In genomic region chr15:44286814-44287555, GRCh38 we compare ENCODE assay signal across 8 cellular contexts. TPM values are rescaled to one million over a fixed set of nuclear protein-coding genes. Genes with fewer than 3 reads are reported as not detected.
A peak's percentile ranks its signal among the peaks of the same experiment; 100 is the strongest.
DNase-seq lines count a peak whose midpoint lies in the region; ATAC-seq, FAIRE-seq and TF ChIP-seq lines count a peak whose summit lies in the region.

No MANE protein-coding gene starts in this region.

- no peaks in the 10 kb centered on the region for H3K36me3 ChIP-seq in BLaER1
- H3K36me3 ChIP-seq in KOPT-K1 (ENCODE audit: insufficient read depth, low read length) = no peaks in the 10 kb centered on the region
- no peaks in the 10 kb centered on the region for H3K36me3 ChIP-seq in mucosa of descending colon (ENCODE audit: low read depth)

- H3K27me3 ChIP-seq in BLaER1 = no peaks in the 10 kb centered on the region

- H3K36me3 Mint-ChIP-seq in nephron (ENCODE audit: low read depth) = no peaks in the 10 kb centered on the region

- H3K9ac ChIP-seq in BLaER1 = peak overlapping the region; percentile 90

- peaks cover 6% of the 10 kb centered on the region for H3K27me3 Mint-ChIP-seq in nephron (ENCODE audit: low read depth)

- H3K4me2 ChIP-seq in BLaER1 = peak overlapping the region; percentile 85

- H3K4me1 ChIP-seq in BLaER1 = peaks cover 36% of the 10 kb centered on the region
- peaks cover 15% of the 10 kb centered on the region for H3K4me1 ChIP-seq in mucosa of descending colon (ENCODE audit: low read depth)

- ATAC-seq in mucosa of descending colon = no peak

- peaks cover 40% of the 10 kb centered on the region for H3K4me1 Mint-ChIP-seq in nephron

- H3K27ac Mint-ChIP-seq in nephron = peak overlapping the region; percentile 98 to 100 (median 99)

- peak; percentile 41 for DNase-seq in cerebellar cortex (ENCODE audit: low spot score)
- no peak for DNase-seq in mucosa of gallbladder (ENCODE audit: low spot score)
- DNase-seq in SW480 (ENCODE audit: low spot score) = no peak
- DNase-seq in D721Med (ENCODE audit: insufficient read length, low spot score) = no peak
- no peak for DNase-seq in mucosa of descending colon

- H3K9me3 ChIP-seq in BLaER1 (no peaks in the 10 kb centered on the region), KOPT-K1 (ENCODE audit: insufficient read depth, low read length, poor library complexity, severe bottlenecking) (no peaks in the 10 kb centered on the region), mucosa of descending colon (no peaks in the 10 kb centered on the region)

- peak overlapping the region; percentile 95 to 97 (median 96) for H3K4me3 Mint-ChIP-seq in nephron

- peak in 1 of 3 experiments; percentile 19 for TF ChIP-seq CTCF in nephron (IDR thresholded peaks at IDR 0.05; ENCODE audit: unreplicated experiment in 3 of 3)
- TF ChIP-seq CTCF in D721Med (IDR thresholded peaks at IDR 0.05; ENCODE audit: insufficient read depth, missing control alignments) = no peak
- TF ChIP-seq CTCF in mucosa of descending colon (IDR thresholded peaks at IDR 0.05) = no peak

- no peaks in the 10 kb centered on the region for H3K9me3 Mint-ChIP-seq in nephron

- H3K27ac ChIP-seq in BLaER1 (peak overlapping the region; percentile 89; the same call in 1 of the 2 replicates), KOPT-K1 (ENCODE audit: low read depth, low read length, poor library complexity, severe bottlenecking) (peak overlapping the region; percentile 82)

- peaks cover 31% of the 10 kb centered on the region for H4K20me1 ChIP-seq in BLaER1

- FAIRE-seq in D721Med (lab: Jason Lieb, UNC) = no peak

- H3K4me3 ChIP-seq in BLaER1 = peak overlapping the region; percentile 87
- no peak overlapping the region for H3K4me3 ChIP-seq in mucosa of descending colon

- intact Hi-C loops in mucosa of descending colon (cut with DNase I, micrococcal nuclease) = no loop called here

RNA-seq across cellular contexts. Expression of gene GOLM2, which starts 1.5 kb away (rescaled TPM):
- total RNA-seq in mucosa of gallbladder (108 TPM), mucosa of descending colon (10 to 100 TPM; 84.1 to 96.1 (median 85.8) TPM)
